In the genomic region with DNA sequence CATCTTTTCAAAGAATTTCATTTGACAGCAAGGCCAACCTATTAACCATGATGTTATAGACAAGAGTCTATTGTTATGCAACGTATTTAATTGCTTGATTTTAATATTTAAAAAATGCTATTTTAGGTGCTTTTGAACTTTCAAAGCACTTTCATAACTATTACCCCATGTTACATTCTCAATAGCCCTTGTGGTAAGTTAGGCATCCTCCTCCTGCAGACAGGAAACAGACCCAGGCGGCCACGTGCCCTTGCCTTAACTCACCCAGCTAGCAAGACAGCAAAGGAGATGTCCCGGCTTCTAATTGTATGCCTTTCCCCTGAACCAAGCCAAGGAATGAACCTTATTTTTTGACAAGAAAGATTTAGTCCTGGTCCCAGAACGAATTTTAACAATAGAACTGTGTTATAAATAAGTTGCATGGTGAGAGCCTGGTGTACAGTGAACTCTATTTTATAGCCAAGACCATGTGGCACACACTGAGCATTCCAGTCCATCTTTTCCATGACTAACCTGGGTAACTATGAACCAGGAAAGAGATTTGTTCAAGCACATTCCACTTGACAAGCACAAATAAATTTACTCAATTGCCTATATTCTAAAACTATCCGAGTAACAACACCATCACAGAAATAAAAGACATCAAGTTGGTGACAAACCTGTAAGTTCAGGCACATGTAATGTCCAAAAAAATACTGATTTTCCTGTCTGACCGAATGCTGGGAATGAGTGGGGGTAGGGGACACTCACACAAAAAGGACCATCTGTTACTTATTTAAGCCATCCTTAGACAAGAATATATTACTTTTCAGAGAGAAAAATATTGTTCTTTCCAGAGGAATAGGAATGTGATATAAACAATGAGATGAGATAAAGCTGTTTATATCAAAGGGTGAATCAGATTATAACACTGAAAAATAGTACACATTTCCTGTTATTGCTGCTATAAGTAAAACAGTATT, we compare ENCODE assay signal across 11 cellular contexts.
A peak's percentile ranks its signal among the peaks of the same experiment; 100 is the strongest.
DNase-seq lines count a peak whose midpoint lies in the region; ATAC-seq, FAIRE-seq and TF ChIP-seq lines count a peak whose summit lies in the region.
"Had no signal": no experiment of that assay in that cellular context is flagged by ENCODE, and none has a peak within 500 bp of the region (broad histone marks: within the 10 kb centered on the region; RNA-seq: fewer than 3 reads in every experiment).

No MANE protein-coding gene starts in this region.

- H3K27me3 ChIP-seq in astrocyte (ENCODE audit: insufficient read depth, low read length) = no peaks in the 10 kb centered on the region
- H3K27me3 ChIP-seq in Caco-2 (replicated peaks; ENCODE audit: control insufficient read depth, insufficient read depth, low read length) = no peaks in the 10 kb centered on the region
- H3K27me3 ChIP-seq in left ventricle myocardium inferior (ENCODE audit: low read depth) = no peaks in the 10 kb centered on the region
- H3K27me3 ChIP-seq: upper lobe of left lung had no signal

- intact Hi-C loops in Caco-2 (cut with micrococcal nuclease; ENCODE audit: unreplicated experiment) = no loop called here
- intact Hi-C loops in left ventricle myocardium inferior (cut with micrococcal nuclease) = no loop called here

- H3K27ac Mint-ChIP-seq in astrocyte (ENCODE audit: unreplicated experiment) = peak overlapping the region; percentile 90
- H3K27ac Mint-ChIP-seq in osteocyte (ENCODE audit: unreplicated experiment) = peak overlapping the region; percentile 80
- no peak overlapping the region for H3K27ac Mint-ChIP-seq in Caco-2 (ENCODE audit: unreplicated experiment)
- no peak overlapping the region for H3K27ac Mint-ChIP-seq in activated T-helper 17 cell treated with anti-CD3 and anti-CD28 coated beads, Interleukin-2, amount 50 U/mL, for 72 hours
- H3K27ac Mint-ChIP-seq in activated naive CD4-positive, alpha-beta T cell treated with anti-CD3 and anti-CD28 coated beads, Interleukin-2, amount 50 U/mL, for 72 hours = no peak overlapping the region

- H3K9me3 Mint-ChIP-seq in astrocyte (ENCODE audit: unreplicated experiment) (no peaks in the 10 kb centered on the region), osteocyte (ENCODE audit: unreplicated experiment) (no peaks in the 10 kb centered on the region), Caco-2 (ENCODE audit: unreplicated experiment) (no peaks in the 10 kb centered on the region)
- H3K9me3 Mint-ChIP-seq in activated T-helper 17 cell treated with anti-CD3 and anti-CD28 coated beads, Interleukin-2, amount 50 U/mL, for 72 hours = no peaks in the 10 kb centered on the region
- H3K9me3 Mint-ChIP-seq in activated naive CD4-positive, alpha-beta T cell treated with anti-CD3 and anti-CD28 coated beads, Interleukin-2, amount 50 U/mL, for 72 hours = no peaks in the 10 kb centered on the region

- peak overlapping the region; percentile 1 for H3K9ac ChIP-seq in astrocyte (ENCODE audit: low read length)

- CTCF ChIA-PET in Caco-2 (lab: Charles Lee) = no interaction called here

- no peaks in the 10 kb centered on the region for H3K9me3 ChIP-seq in astrocyte (ENCODE audit: insufficient read depth, low read depth, low read length)
- 0 out of 2 replicates have a peak, but pooled peaks cover 4% of the 10 kb centered on the region for H3K9me3 ChIP-seq in Caco-2
- H3K9me3 ChIP-seq in left ventricle myocardium inferior (replicated peaks) = no peaks in the 10 kb centered on the region
- H3K9me3 ChIP-seq: upper lobe of left lung had no signal

- TF ChIP-seq CTCF in astrocyte (IDR thresholded peaks at IDR 0.05; ENCODE audit: insufficient read depth, low read depth, low read length) = no peak
- TF ChIP-seq CTCF in osteocyte (IDR thresholded peaks at IDR 0.05) = no peak
- no peak for TF ChIP-seq CTCF in Caco-2 (IDR thresholded peaks at IDR 0.05; ENCODE audit: insufficient read depth in 1 of 2, low read depth in 1 of 2, low read length in 1 of 2, severe bottlenecking in 1 of 2, unreplicated experiment in 1 of 2)
- no peak for TF ChIP-seq CTCF in left ventricle myocardium inferior (IDR thresholded peaks at IDR 0.05; ENCODE audit: borderline replicate concordance)

- POLR2A ChIA-PET in Caco-2 (lab: Charles Lee) = no interaction called here

- no TSS peak for BruUV-seq in Caco-2 (replicated peaks; lab: Mats Ljungman, UMichigan)

- peak; percentile 37 for ATAC-seq in GM19043 (IDR thresholded peaks at IDR 0.05; ENCODE audit: low read depth, unreplicated experiment)
- ATAC-seq in HG03066 (IDR thresholded peaks at IDR 0.05; ENCODE audit: low read depth, unreplicated experiment) = peak; percentile 42
- ATAC-seq in activated T-helper 17 cell treated with anti-CD3 and anti-CD28 coated beads, Interleukin-2, amount 50 U/mL, for 72 hours (replicated peaks) = no peak
- no peak for ATAC-seq in activated naive CD4-positive, alpha-beta T cell treated with anti-CD3 and anti-CD28 coated beads, Interleukin-2, amount 50 U/mL, for 72 hours

- H3K36me3 Mint-ChIP-seq in astrocyte (ENCODE audit: low read depth, unreplicated experiment) (no peaks in the 10 kb centered on the region), osteocyte (ENCODE audit: unreplicated experiment) (no peaks in the 10 kb centered on the region), Caco-2 (ENCODE audit: insufficient read depth, unreplicated experiment) (no peaks in the 10 kb centered on the region)
- H3K36me3 Mint-ChIP-seq in activated T-helper 17 cell treated with anti-CD3 and anti-CD28 coated beads, Interleukin-2, amount 50 U/mL, for 72 hours (ENCODE audit: low read depth) = no peaks in the 10 kb centered on the region
- no peaks in the 10 kb centered on the region for H3K36me3 Mint-ChIP-seq in activated naive CD4-positive, alpha-beta T cell treated with anti-CD3 and anti-CD28 coated beads, Interleukin-2, amount 50 U/mL, for 72 hours

- DNase-seq in astrocyte (ENCODE audit: low read depth) = peak; percentile 86
- no peak for DNase-seq in osteocyte (ENCODE audit: extremely low spot score, unreplicated experiment)
- no peak for DNase-seq in Caco-2
- no peak for DNase-seq in activated naive CD4-positive, alpha-beta T cell treated with anti-CD3 and anti-CD28 coated beads, Interleukin-2, amount 50 U/mL, for 72 hours (ENCODE audit: low spot score in 2 of 2)
- no peak for DNase-seq in left ventricle myocardium inferior
- DNase-seq: hippocampal formation had no signal

- H2AFZ ChIP-seq in astrocyte (ENCODE audit: low read depth, low read length) = peak overlapping the region; percentile 31

- H3K27ac ChIP-seq in astrocyte (ENCODE audit: low read depth, low read length) (peak overlapping the region; percentile 66), left ventricle myocardium inferior (replicated peaks) (no peak overlapping the region)

- no peaks in the 10 kb centered on the region for H3K27me3 Mint-ChIP-seq in astrocyte (ENCODE audit: low read depth, unreplicated experiment)
- no peaks in the 10 kb centered on the region for H3K27me3 Mint-ChIP-seq in osteocyte (ENCODE audit: unreplicated experiment)
- no peaks in the 10 kb centered on the region for H3K27me3 Mint-ChIP-seq in Caco-2 (ENCODE audit: insufficient read depth, unreplicated experiment)
- H3K27me3 Mint-ChIP-seq in activated T-helper 17 cell treated with anti-CD3 and anti-CD28 coated beads, Interleukin-2, amount 50 U/mL, for 72 hours = peaks cover 11% of the 10 kb centered on the region

- H3K79me2 ChIP-seq in astrocyte (ENCODE audit: insufficient read depth, low read length) = no peaks in the 10 kb centered on the region

- peak overlapping the region; percentile 21 for H3K4me2 ChIP-seq in astrocyte (ENCODE audit: low read length)

- FAIRE-seq in astrocyte (lab: Jason Lieb, UNC) = peak; percentile 88

- H3K4me1 ChIP-seq in astrocyte (ENCODE audit: insufficient read depth, low read length) = peaks cover 44% of the 10 kb centered on the region
- 0 out of 2 replicates have a peak, but pooled peaks cover 1% of the 10 kb centered on the region for H3K4me1 ChIP-seq in Caco-2
- H3K4me1 ChIP-seq in left ventricle myocardium inferior = no peaks in the 10 kb centered on the region

- H3K4me1 Mint-ChIP-seq in astrocyte (ENCODE audit: low read depth, unreplicated experiment) (peaks cover 56% of the 10 kb centered on the region), osteocyte (ENCODE audit: unreplicated experiment) (peaks cover 78% of the 10 kb centered on the region), Caco-2 (ENCODE audit: low read depth, unreplicated experiment) (no peaks in the 10 kb centered on the region)
- H3K4me1 Mint-ChIP-seq in activated T-helper 17 cell treated with anti-CD3 and anti-CD28 coated beads, Interleukin-2, amount 50 U/mL, for 72 hours = no peaks in the 10 kb centered on the region

- H3K4me3 Mint-ChIP-seq in astrocyte (ENCODE audit: unreplicated experiment) (no peak overlapping the region), osteocyte (ENCODE audit: unreplicated experiment) (no peak overlapping the region), Caco-2 (ENCODE audit: unreplicated experiment) (no peak overlapping the region)
- no peak overlapping the region for H3K4me3 Mint-ChIP-seq in activated T-helper 17 cell treated with anti-CD3 and anti-CD28 coated beads, Interleukin-2, amount 50 U/mL, for 72 hours

- H4K20me1 ChIP-seq in astrocyte (ENCODE audit: insufficient read depth, low read length) = no peaks in the 10 kb centered on the region

- H3K36me3 ChIP-seq in astrocyte (ENCODE audit: insufficient read depth, low read length) (no peaks in the 10 kb centered on the region), Caco-2 (ENCODE audit: control insufficient read depth, insufficient read depth, low read length) (no peaks in the 10 kb centered on the region), left ventricle myocardium inferior (no peaks in the 10 kb centered on the region)
- H3K36me3 ChIP-seq: upper lobe of left lung had no signal

- H3K4me3 ChIP-seq in astrocyte (ENCODE audit: insufficient read depth, low read depth, low read length) (no peak overlapping the region), Caco-2 (ENCODE audit: low read depth, low read length) (no peak overlapping the region), left ventricle myocardium inferior (no peak overlapping the region)
- H3K4me3 ChIP-seq: skin epidermis, upper lobe of left lung had no signal

Comparison
In these comparisons a context has a peak if more than half of its experiments do, and no peak if none do; other contexts are left out.
1. ATAC-seq: peak in GM19043 (single experiment) and HG03066 (single experiment); none in activated T-helper 17 cell treated with anti-CD3 and anti-CD28 coated beads, Interleukin-2, amount 50 U/mL, for 72 hours (single experiment) and activated naive CD4-positive, alpha-beta T cell treated with anti-CD3 and anti-CD28 coated beads, Interleukin-2, amount 50 U/mL, for 72 hours (0 of 2).
2. H3K27ac Mint-ChIP-seq: peak in astrocyte (single experiment) and osteocyte (single experiment); none in Caco-2 (single experiment), activated T-helper 17 cell treated with anti-CD3 and anti-CD28 coated beads, Interleukin-2, amount 50 U/mL, for 72 hours (single experiment) and activated naive CD4-positive, alpha-beta T cell treated with anti-CD3 and anti-CD28 coated beads, Interleukin-2, amount 50 U/mL, for 72 hours (0 of 2).